Comparison of ENCODE assay signal across 19 cellular contexts in the genomic region with DNA sequence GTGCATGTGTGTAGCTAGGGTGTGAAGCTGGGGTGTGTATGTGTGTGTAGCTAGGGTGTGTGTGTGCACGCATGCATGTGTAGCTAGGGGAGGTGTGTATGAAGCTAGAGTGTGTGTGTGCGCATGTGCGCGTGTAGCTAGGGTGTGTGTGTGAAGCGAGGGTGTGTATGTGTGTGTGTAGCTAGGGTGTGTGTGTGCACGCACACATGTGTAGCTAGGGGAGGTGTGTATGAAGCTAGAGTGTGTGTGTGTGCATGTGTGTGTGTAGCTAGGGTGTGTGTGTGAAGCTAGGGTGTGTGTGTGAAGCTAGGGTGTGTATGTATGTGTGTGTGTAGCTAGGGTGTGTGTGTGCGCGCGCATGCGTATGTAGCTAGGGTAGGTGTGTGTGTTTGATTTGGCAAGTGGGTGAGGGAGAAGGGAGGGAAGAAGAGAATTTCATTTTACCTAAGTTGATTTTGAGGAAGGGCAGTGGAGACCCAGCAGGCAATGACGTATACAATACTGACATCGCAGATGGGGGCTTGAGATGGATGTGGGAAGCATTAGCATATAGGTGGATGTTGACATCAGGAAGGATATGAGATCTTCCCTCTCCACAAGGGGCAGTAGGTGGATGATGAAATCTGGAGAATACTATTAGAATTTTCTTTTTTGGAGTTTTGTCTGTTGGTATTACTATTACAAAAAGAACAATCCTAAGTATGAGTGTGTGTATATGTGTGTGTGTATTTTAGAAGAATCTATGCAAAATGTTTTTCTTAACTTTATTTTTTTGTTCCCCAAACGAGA.
A peak's percentile ranks its signal among the peaks of the same experiment; 100 is the strongest.
DNase-seq lines count a peak whose midpoint lies in the region; ATAC-seq, FAIRE-seq and TF ChIP-seq lines count a peak whose summit lies in the region.
"Had no signal": no experiment of that assay in that cellular context is flagged by ENCODE, and none has a peak within 500 bp of the region (broad histone marks: within the 10 kb centered on the region; RNA-seq: fewer than 3 reads in every experiment).

No MANE protein-coding gene starts in this region.

- H3K27ac Mint-ChIP-seq in brain: peak overlapping the region in 3 of 5 experiments; percentile 0 to 68 (median 47)
- no peak overlapping the region for H3K27ac Mint-ChIP-seq in natural killer cell treated with Interleukin-12 subunit alpha and Interleukin-12 subunit beta and Interleukin-15 and Interleukin-18, amount 100 ng/mL, for 72 hours
- H3K27ac Mint-ChIP-seq: activated naive CD8-positive, alpha-beta T cell treated with anti-CD3 and anti-CD28 coated beads, Interleukin-2, amount 10 ng/mL, durations not matched to agents 7 days and 5 days had no signal

- TF ChIP-seq CTCF in DOHH2 (IDR thresholded peaks at IDR 0.05; ENCODE audit: low read depth, low read length, poor library complexity, severe bottlenecking): peak; percentile 20
- TF ChIP-seq CTCF in brain (conservative IDR thresholded peaks at IDR 0.05): no peak
- TF ChIP-seq CTCF in ovary (IDR thresholded peaks at IDR 0.05): no peak

- H3K4me1 Mint-ChIP-seq in brain: no peaks in the 10 kb centered on the region
- peaks cover 18% of the 10 kb centered on the region in 2 donors for H3K4me1 Mint-ChIP-seq in natural killer cell treated with Interleukin-12 subunit alpha and Interleukin-12 subunit beta and Interleukin-15 and Interleukin-18, amount 100 ng/mL, for 72 hours (ENCODE audit: low read depth in 2 of 2)
- H3K4me1 Mint-ChIP-seq: activated naive CD8-positive, alpha-beta T cell treated with anti-CD3 and anti-CD28 coated beads, Interleukin-2, amount 10 ng/mL, durations not matched to agents 7 days and 5 days had no signal

- H3K4me1 ChIP-seq in DOHH2 (ENCODE audit: control insufficient read depth, low read length) (no peaks in the 10 kb centered on the region; the same call in 1 of the 2 replicates), ovary (ENCODE audit: insufficient read depth) (no peaks in the 10 kb centered on the region)
- H3K4me1 ChIP-seq: prostate gland, suprapubic skin had no signal

- H3K36me3 Mint-ChIP-seq in brain: peaks cover 53% of the 10 kb centered on the region
- H3K36me3 Mint-ChIP-seq in natural killer cell treated with Interleukin-12 subunit alpha and Interleukin-12 subunit beta and Interleukin-15 and Interleukin-18, amount 100 ng/mL, for 72 hours: no peaks in the 10 kb centered on the region
- H3K36me3 Mint-ChIP-seq: activated naive CD8-positive, alpha-beta T cell treated with anti-CD3 and anti-CD28 coated beads, Interleukin-2, amount 10 ng/mL, durations not matched to agents 7 days and 5 days had no signal

- no peaks in the 10 kb centered on the region for H3K9me2 ChIP-seq in DOHH2 (replicated peaks; ENCODE audit: control insufficient read depth, low read length)

- H3K4me3 ChIP-seq in DOHH2 (ENCODE audit: low read length): no peak overlapping the region
- no peak overlapping the region for H3K4me3 ChIP-seq in ovary
- H3K4me3 ChIP-seq: BLaER1 treated with 17β-estradiol and CSF1 and Interleukin-3, amounts not matched to agents 10 nM and 100 nM; GM12878; prostate gland; suprapubic skin had no signal

- H3K4me2 ChIP-seq in DOHH2 (ENCODE audit: low read length): no peak overlapping the region
- H3K4me2 ChIP-seq: BLaER1 treated with 17β-estradiol and CSF1 and Interleukin-3, amounts not matched to agents 10 nM and 100 nM had no signal

- FAIRE-seq in HTR-8/SVneo (lab: Jason Lieb, UNC): peak; percentile 92
- FAIRE-seq: GM12878 had no signal

- no peaks in the 10 kb centered on the region for H3K79me2 ChIP-seq in DOHH2 (ENCODE audit: control insufficient read depth, low read length)

- no peaks in the 10 kb centered on the region for H3K36me3 ChIP-seq in DOHH2 (ENCODE audit: control insufficient read depth, low read length)
- no peaks in the 10 kb centered on the region for H3K36me3 ChIP-seq in ovary
- H3K36me3 ChIP-seq: prostate gland had no signal

- peaks cover 5% of the 10 kb centered on the region; the same call in 1 of the 2 replicates for H3K27me3 ChIP-seq in DOHH2 (ENCODE audit: control insufficient read depth, low read length)
- H3K27me3 ChIP-seq in ovary: no peaks in the 10 kb centered on the region
- H3K27me3 ChIP-seq: BLaER1 treated with 17β-estradiol and CSF1 and Interleukin-3, amounts not matched to agents 10 nM and 100 nM; suprapubic skin had no signal

- no peaks in the 10 kb centered on the region for H3F3A ChIP-seq in DOHH2 (ENCODE audit: control insufficient read depth, insufficient read depth)

- no peaks in the 10 kb centered on the region for H3K9me3 Mint-ChIP-seq in brain
- H3K9me3 Mint-ChIP-seq in natural killer cell treated with Interleukin-12 subunit alpha and Interleukin-12 subunit beta and Interleukin-15 and Interleukin-18, amount 100 ng/mL, for 72 hours: no peaks in the 10 kb centered on the region
- H3K9me3 Mint-ChIP-seq: activated naive CD8-positive, alpha-beta T cell treated with anti-CD3 and anti-CD28 coated beads, Interleukin-2, amount 10 ng/mL, durations not matched to agents 7 days and 5 days had no signal

- H3K27me3 Mint-ChIP-seq in brain: peaks cover 4% of the 10 kb centered on the region
- H3K27me3 Mint-ChIP-seq in natural killer cell treated with Interleukin-12 subunit alpha and Interleukin-12 subunit beta and Interleukin-15 and Interleukin-18, amount 100 ng/mL, for 72 hours: no peaks in the 10 kb centered on the region
- H3K27me3 Mint-ChIP-seq: activated naive CD8-positive, alpha-beta T cell treated with anti-CD3 and anti-CD28 coated beads, Interleukin-2, amount 10 ng/mL, durations not matched to agents 7 days and 5 days had no signal

- intact Hi-C loops in ovary (cut with DNase I): no loop called here

- no peak for TF ChIP-seq POLR2A in ovary (IDR thresholded peaks at IDR 0.05)

- peak; percentile 12 to 41 for ATAC-seq in natural killer cell treated with Interleukin-12 subunit alpha and Interleukin-12 subunit beta and Interleukin-15 and Interleukin-18, amount 100 ng/mL, for 72 hours
- ATAC-seq in HG02678 (IDR thresholded peaks at IDR 0.05; ENCODE audit: unreplicated experiment) (no peak), HG03439 (IDR thresholded peaks at IDR 0.05; ENCODE audit: unreplicated experiment) (no peak)
- ATAC-seq: GM12878, left colon had no signal

- 92 to 98% (median 93%) methylated on average over 13 of the region's 13 CpGs for WGBS in ovary, 3 donors

- H4K20me1 ChIP-seq in DOHH2 (ENCODE audit: control insufficient read depth, insufficient read depth, low read depth, low read length): no peaks in the 10 kb centered on the region
- H4K20me1 ChIP-seq: BLaER1 treated with 17β-estradiol and CSF1 and Interleukin-3, amounts not matched to agents 10 nM and 100 nM had no signal

- no peak for TF ChIP-seq EP300 in ovary (IDR thresholded peaks at IDR 0.05)

- H3K9me3 ChIP-seq in DOHH2 (ENCODE audit: control insufficient read depth, insufficient read depth, low read length) (no peaks in the 10 kb centered on the region), ovary (no peaks in the 10 kb centered on the region)
- H3K9me3 ChIP-seq: BLaER1 treated with 17β-estradiol and CSF1 and Interleukin-3, amounts not matched to agents 10 nM and 100 nM; prostate gland; suprapubic skin had no signal

- DNase-seq in HTR-8/SVneo (ENCODE audit: insufficient read length, low spot score) (no peak), HT-29 (ENCODE audit: low spot score) (no peak), ovary (no peak)
- no peak for DNase-seq in natural killer cell treated with Interleukin-12 subunit alpha and Interleukin-12 subunit beta and Interleukin-15 and Interleukin-18, amount 100 ng/mL, for 72 hours (ENCODE audit: low spot score)
- DNase-seq: activated CD4-positive, alpha-beta T cell treated with anti-CD3 and anti-CD28 coated beads for 48 hours; activated naive CD8-positive, alpha-beta T cell treated with anti-CD3 and anti-CD28 coated beads, Interleukin-2, amount 10 ng/mL, durations not matched to agents 7 days and 5 days; activated T-cell treated with anti-CD3 and anti-CD28 coated beads for 4 hours; cerebellar nuclear complex; EL; left colon; NCI-H1048 had no signal

- no peak overlapping the region for H3K4me3 Mint-ChIP-seq in brain
- H3K4me3 Mint-ChIP-seq in natural killer cell treated with Interleukin-12 subunit alpha and Interleukin-12 subunit beta and Interleukin-15 and Interleukin-18, amount 100 ng/mL, for 72 hours: no peak overlapping the region
- H3K4me3 Mint-ChIP-seq: activated naive CD8-positive, alpha-beta T cell treated with anti-CD3 and anti-CD28 coated beads, Interleukin-2, amount 10 ng/mL, durations not matched to agents 7 days and 5 days had no signal

- H3K27ac ChIP-seq in DOHH2 (ENCODE audit: low read depth, low read length) (no peak overlapping the region), ovary (no peak overlapping the region)
- H3K27ac ChIP-seq: BLaER1 treated with 17β-estradiol and CSF1 and Interleukin-3, amounts not matched to agents 10 nM and 100 nM; prostate gland; suprapubic skin had no signal

Comparison
In these comparisons a context has a peak if more than half of its experiments do, and no peak if none do; other contexts are left out.
1. H3K27ac Mint-ChIP-seq: peak in brain (3 of 5); none in natural killer cell treated with Interleukin-12 subunit alpha and Interleukin-12 subunit beta and Interleukin-15 and Interleukin-18, amount 100 ng/mL, for 72 hours (0 of 2).
2. ATAC-seq: peak in natural killer cell treated with Interleukin-12 subunit alpha and Interleukin-12 subunit beta and Interleukin-15 and Interleukin-18, amount 100 ng/mL, for 72 hours (2 of 2); none in HG02678 (single experiment) and HG03439 (single experiment).